ENCODE assay signal across 8 cellular contexts in the genomic region with DNA sequence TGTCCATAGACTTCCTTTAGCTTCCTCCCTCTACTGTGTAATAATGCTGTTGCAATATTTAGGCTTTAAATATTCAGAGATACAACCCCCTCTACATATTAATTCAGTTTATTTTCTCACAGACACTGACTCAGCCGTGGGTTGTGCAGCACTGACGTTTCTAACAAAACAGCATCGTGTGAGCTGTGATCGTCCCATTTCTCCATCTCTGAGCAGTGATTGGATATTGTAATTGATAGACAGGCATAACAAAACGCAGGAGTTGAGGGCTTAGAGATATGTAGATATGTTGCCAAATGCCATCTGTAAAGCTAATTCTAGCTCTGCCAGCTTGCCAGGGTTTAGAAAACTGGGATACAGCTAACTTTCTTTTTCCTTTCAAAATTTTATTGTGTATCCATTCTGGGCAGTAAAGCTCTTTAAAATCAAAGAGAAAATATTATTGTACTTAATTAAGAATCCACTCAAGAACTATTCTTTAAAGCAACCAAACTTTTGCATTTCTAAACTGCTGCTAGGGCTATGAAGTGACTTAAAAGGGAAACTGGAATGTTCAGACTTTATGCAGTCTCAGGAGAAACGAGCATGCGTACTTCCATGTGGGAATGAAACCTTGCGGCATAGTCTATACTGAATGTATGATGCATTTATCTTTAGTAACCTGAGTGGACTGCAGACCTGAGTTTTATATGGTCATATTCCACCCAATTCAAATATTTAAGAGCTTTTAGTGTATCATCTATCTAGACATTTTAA. TPM values are rescaled to one million over a fixed set of nuclear protein-coding genes. Genes with fewer than 3 reads are reported as not detected.
DNase-seq lines count a peak whose midpoint lies in the region; ATAC-seq, FAIRE-seq and TF ChIP-seq lines count a peak whose summit lies in the region.

No MANE protein-coding gene starts in this region.

- H3K9me3 ChIP-seq in adipocyte (ENCODE audit: control insufficient read depth, low read length): no peaks in the 10 kb centered on the region

- H3K4me3 ChIP-seq in adipocyte (ENCODE audit: low read length) (peak overlapping the region; percentile 72), retinal pigment epithelial cell (ENCODE audit: low read length) (peak overlapping the region; percentile 25)

- FAIRE-seq in GM12891 (lab: Jason Lieb, UNC): no peak

- H3K4me3 Mint-ChIP-seq in stimulated activated naive CD8-positive, alpha-beta T cell treated with anti-CD3 and anti-CD28 coated beads, Interleukin-15, amount 100 ng/mL, for 72 hours: no peak overlapping the region

- peak overlapping the region; percentile 55 for H3K9ac ChIP-seq in adipocyte (ENCODE audit: low read length)

- no peak overlapping the region for H3K27ac Mint-ChIP-seq in stimulated activated naive CD8-positive, alpha-beta T cell treated with anti-CD3 and anti-CD28 coated beads, Interleukin-15, amount 100 ng/mL, for 72 hours

- H3K4me1 ChIP-seq in adipocyte (ENCODE audit: control insufficient read depth, insufficient read depth, low read length): peaks cover 9% of the 10 kb centered on the region

- no peaks in the 10 kb centered on the region for H3K27me3 ChIP-seq in adipocyte (replicated peaks; ENCODE audit: control insufficient read depth, insufficient read depth, low read length)

- H3K36me3 ChIP-seq in adipocyte (ENCODE audit: control insufficient read depth, insufficient read depth, low read length, severe bottlenecking): no peaks in the 10 kb centered on the region

- no peak for TF ChIP-seq CTCF in retinal pigment epithelial cell (conservative IDR thresholded peaks at IDR 0.05; ENCODE audit: low read depth, low read length)

- no peaks in the 10 kb centered on the region for H3K9me3 Mint-ChIP-seq in stimulated activated naive CD8-positive, alpha-beta T cell treated with anti-CD3 and anti-CD28 coated beads, Interleukin-15, amount 100 ng/mL, for 72 hours

- no peak for DNase-seq in stimulated activated naive CD8-positive, alpha-beta T cell treated with anti-CD3 and anti-CD28 coated beads, Interleukin-15, Interleukin-2, amounts not matched to agents 100 U/mL and 50 U/mL, for 24 hours
- DNase-seq in stimulated activated naive CD8-positive, alpha-beta T cell treated with anti-CD3 and anti-CD28 coated beads, Interleukin-15, amount 100 ng/mL, for 72 hours: no peak
- DNase-seq in adipocyte (ENCODE audit: low read depth) (peak; percentile 96), Right ventricle myocardium superior (no peak), retinal pigment epithelial cell (ENCODE audit: low read depth) (peak; percentile 88), GM12891 (ENCODE audit: insufficient read length, low spot score) (no peak)
- DNase-seq in stimulated activated CD4-positive, alpha-beta T cell treated with anti-CD3 and anti-CD28 coated beads, Interleukin-4, amount 100 ng/mL, for 4 hours: no peak

- TF ChIP-seq POLR2A in GM12891 (IDR thresholded peaks at IDR 0.05; ENCODE audit: low read depth, low read length): no peak

- peak; percentile 43 for ATAC-seq in stimulated activated naive CD8-positive, alpha-beta T cell treated with anti-CD3 and anti-CD28 coated beads, Interleukin-15, Interleukin-2, amounts not matched to agents 100 U/mL and 50 U/mL, for 24 hours
- no peak for ATAC-seq in stimulated activated naive CD8-positive, alpha-beta T cell treated with anti-CD3 and anti-CD28 coated beads, Interleukin-15, amount 100 ng/mL, for 72 hours
- peak; percentile 93 for ATAC-seq in Right ventricle myocardium superior (ENCODE audit: poor library complexity)
- no peak for ATAC-seq in GM18858 (IDR thresholded peaks at IDR 0.05; ENCODE audit: unreplicated experiment)

- intact Hi-C loops in Right ventricle myocardium superior (cut with DNase I): no loop called here

- peaks cover 22% of the 10 kb centered on the region for H3K4me1 Mint-ChIP-seq in stimulated activated naive CD8-positive, alpha-beta T cell treated with anti-CD3 and anti-CD28 coated beads, Interleukin-15, amount 100 ng/mL, for 72 hours

- H3K27me3 Mint-ChIP-seq in stimulated activated naive CD8-positive, alpha-beta T cell treated with anti-CD3 and anti-CD28 coated beads, Interleukin-15, amount 100 ng/mL, for 72 hours: no peaks in the 10 kb centered on the region

TF ChIP-seq in GM12891, 5 proteins besides CTCF, POLR2A, EP300 and RAD21:
- TF ChIP-seq PAX5 (IDR thresholded peaks at IDR 0.05; ENCODE audit: insufficient read depth, low read length, severe bottlenecking) (no peak), TAF1 (IDR thresholded peaks at IDR 0.05; ENCODE audit: low read depth, low read length) (no peak), SPI1 (IDR thresholded peaks at IDR 0.05; ENCODE audit: low read depth, low read length) (no peak), POLR2AphosphoS5 (IDR thresholded peaks at IDR 0.05; ENCODE audit: low read depth, low read length) (no peak), POU2F2 (IDR thresholded peaks at IDR 0.05; ENCODE audit: low read depth, low read length) (no peak)
TF ChIP-seq in GM12891: peak in this region for 0.

RNA-seq across cellular contexts. Expression of a gene that starts 22.7 kb away (rescaled TPM):
- total RNA-seq in Right ventricle myocardium superior: 17.8 TPM
- polyA plus RNA-seq in GM12891 (2012; ENCODE audit: low read depth, missing spikeins): 14.9 TPM

RNA-seq across cellular contexts. Expression of a gene that starts 55.5 kb away (rescaled TPM):
- not detected for total RNA-seq in Right ventricle myocardium superior
- polyA plus RNA-seq in GM12891 (2012; ENCODE audit: low read depth, missing spikeins): not detected

Comparison
In these comparisons a context has a peak if more than half of its experiments do, and no peak if none do; other contexts are left out.
1. ATAC-seq: peak in stimulated activated naive CD8-positive, alpha-beta T cell treated with anti-CD3 and anti-CD28 coated beads, Interleukin-15, Interleukin-2, amounts not matched to agents 100 U/mL and 50 U/mL, for 24 hours (single experiment) and Right ventricle myocardium superior (single experiment); none in stimulated activated naive CD8-positive, alpha-beta T cell treated with anti-CD3 and anti-CD28 coated beads, Interleukin-15, amount 100 ng/mL, for 72 hours (single experiment) and GM18858 (single experiment).
2. DNase-seq: peak in adipocyte (single experiment) and retinal pigment epithelial cell (single experiment); none in stimulated activated naive CD8-positive, alpha-beta T cell treated with anti-CD3 and anti-CD28 coated beads, Interleukin-15, Interleukin-2, amounts not matched to agents 100 U/mL and 50 U/mL, for 24 hours (single experiment), stimulated activated naive CD8-positive, alpha-beta T cell treated with anti-CD3 and anti-CD28 coated beads, Interleukin-15, amount 100 ng/mL, for 72 hours (0 of 2), Right ventricle myocardium superior (single experiment), GM12891 (single experiment) and stimulated activated CD4-positive, alpha-beta T cell treated with anti-CD3 and anti-CD28 coated beads, Interleukin-4, amount 100 ng/mL, for 4 hours (0 of 2).